27 cellular contexts compared by ENCODE assay signal in the genomic region with DNA sequence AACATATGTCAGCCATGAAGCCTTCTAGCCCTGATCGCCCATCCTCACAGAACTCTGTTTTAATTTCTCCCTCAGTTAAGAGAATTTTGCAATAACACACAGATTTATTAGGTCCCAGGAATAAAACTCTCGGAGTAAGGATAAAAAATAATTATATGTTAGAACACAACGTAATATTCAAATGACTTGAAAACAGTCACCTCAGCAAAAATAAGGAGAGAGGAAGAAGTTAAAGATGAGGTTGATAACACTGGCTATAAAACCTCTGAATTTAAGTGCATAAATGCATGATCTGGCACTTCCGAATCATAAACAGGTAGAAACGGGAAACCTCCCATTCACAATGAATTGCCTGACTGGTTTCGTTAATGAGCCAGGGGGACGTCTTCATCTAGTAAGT.
"Had no signal": no experiment of that assay in that cellular context is flagged by ENCODE, and none has a peak within 500 bp of the region (broad histone marks: within the 10 kb centered on the region; RNA-seq: fewer than 3 reads in every experiment).

No MANE protein-coding gene starts in this region.

- H3K4me1 ChIP-seq: left ventricle myocardium inferior, neural progenitor cell, parathyroid adenoma, sigmoid colon, tibial nerve, uterus had no signal

- H3K79me2 ChIP-seq: parathyroid adenoma had no signal

- H3K27me3 Mint-ChIP-seq: naive thymus-derived CD4-positive, alpha-beta T cell; progenitor cell of endocrine pancreas; stimulated activated memory B cell treated with anti-CD40 and anti-IgM and Interleukin-4, amounts not matched to agents 10 μg/mL and 1 μg/mL and 100 μg/mL, for 72 hours had no signal

- H3K4me2 ChIP-seq: neural progenitor cell had no signal

- DNase-seq: islet precursor cell; left ventricle myocardium inferior; mesendoderm; naive thymus-derived CD4-positive, alpha-beta T cell; occipital lobe; retina; right cardiac atrium; sigmoid colon; small intestine; stimulated activated CD4-positive, alpha-beta T cell treated with anti-CD3 and anti-CD28 coated beads, Interleukin-1b, Interleukin-23, amount 100 ng/mL, for 48 hours; stimulated activated CD4-positive, alpha-beta T cell treated with anti-CD3 and anti-CD28 coated beads, Interleukin-2, amount 100 ng/mL, for 48 hours; stimulated activated CD4-positive, alpha-beta T cell treated with anti-CD3 and anti-CD28 coated beads, Interleukin-4, amount 100 ng/mL, for 4 hours; stimulated activated CD8-positive, alpha-beta memory T cell treated with anti-CD3 and anti-CD28 coated beads, Interleukin-4, amount 100 ng/mL, for 48 hours; stimulated activated naive CD4-positive, alpha-beta T cell treated with Interleukin-2 at 50 U/mL for 16 hours; stimulated activated naive CD8-positive, alpha-beta T cell treated with anti-CD3 and anti-CD28 coated beads, Interleukin-15, amount 100 ng/mL, for 72 hours; substantia nigra; uterus had no signal

- FAIRE-seq: small intestine had no signal

- H3K36me3 ChIP-seq: left ventricle myocardium inferior, neural progenitor cell, neutrophil, sigmoid colon, tibial nerve, uterus had no signal

- H3K27ac ChIP-seq: left ventricle myocardium inferior, neural progenitor cell, neutrophil, parathyroid adenoma, sigmoid colon, tibial nerve, uterus had no signal

- H2AFZ ChIP-seq: neural progenitor cell, parathyroid adenoma had no signal

- H3K4me3 Mint-ChIP-seq: mesothelial cell of epicardium; naive thymus-derived CD4-positive, alpha-beta T cell; natural killer cell treated with Interleukin-12 subunit alpha and Interleukin-12 subunit beta and Interleukin-15 and Interleukin-18, amount 100 ng/mL, for 72 hours; neural progenitor cell; stimulated activated memory B cell treated with anti-CD40 and anti-IgM and Interleukin-4, amounts not matched to agents 10 μg/mL and 1 μg/mL and 100 μg/mL, for 72 hours; stimulated activated naive CD8-positive, alpha-beta T cell treated with anti-CD3 and anti-CD28 coated beads, Interleukin-15, amount 100 ng/mL, for 72 hours; type B pancreatic cell had no signal

- H3K36me3 Mint-ChIP-seq: natural killer cell treated with Interleukin-12 subunit alpha and Interleukin-12 subunit beta and Interleukin-15 and Interleukin-18, amount 100 ng/mL, for 72 hours had no signal

- H3K9me3 Mint-ChIP-seq: natural killer cell treated with Interleukin-12 subunit alpha and Interleukin-12 subunit beta and Interleukin-15 and Interleukin-18, amount 100 ng/mL, for 72 hours; stimulated activated naive CD8-positive, alpha-beta T cell treated with anti-CD3 and anti-CD28 coated beads, Interleukin-15, amount 100 ng/mL, for 72 hours had no signal

- ATAC-seq: naive thymus-derived CD4-positive, alpha-beta T cell; natural killer cell treated with Interleukin-12 subunit alpha and Interleukin-12 subunit beta and Interleukin-15 and Interleukin-18, amount 100 ng/mL, for 72 hours; right cardiac atrium; stimulated activated memory B cell treated with anti-CD40 and anti-IgM and Interleukin-4, amounts not matched to agents 10 μg/mL and 1 μg/mL and 100 μg/mL, for 72 hours; stimulated activated naive CD8-positive, alpha-beta T cell treated with anti-CD3 and anti-CD28 coated beads, Interleukin-15, amount 100 ng/mL, for 72 hours had no signal

- H3K9me3 ChIP-seq: left ventricle myocardium inferior, neutrophil, sigmoid colon, uterus had no signal

- H3K27ac Mint-ChIP-seq: mesothelial cell of epicardium; naive thymus-derived CD4-positive, alpha-beta T cell; natural killer cell treated with Interleukin-12 subunit alpha and Interleukin-12 subunit beta and Interleukin-15 and Interleukin-18, amount 100 ng/mL, for 72 hours; neural progenitor cell; progenitor cell of endocrine pancreas; stimulated activated memory B cell treated with anti-CD40 and anti-IgM and Interleukin-4, amounts not matched to agents 10 μg/mL and 1 μg/mL and 100 μg/mL, for 72 hours; type B pancreatic cell had no signal

- H3K9ac ChIP-seq: neural progenitor cell, parathyroid adenoma had no signal

- H3K4me3 ChIP-seq: left ventricle myocardium inferior, lung, neural progenitor cell, sigmoid colon, tibial nerve, uterus had no signal

- H3K27me3 ChIP-seq: neural progenitor cell, neutrophil, sigmoid colon, tibial nerve, uterus had no signal
